ENCODE assay signal across 21 cellular contexts in genomic region chr17:14935139-14935538, GRCh38.
"Had no signal": no experiment of that assay in that cellular context is flagged by ENCODE, and none has a peak within 500 bp of the region (broad histone marks: within the 10 kb centered on the region; RNA-seq: fewer than 3 reads in every experiment).

No MANE protein-coding gene starts in this region.

- DNase-seq: MV-4-11, NCI-H1048, NCI-H1105, NCI-H1417, NCI-H1436 treated with DMSO at 0.1 percent for 48 hours, NCI-H1694, NCI-H187 treated with DMSO at 0.1 percent for 48 hours, NCI-H2029 treated with DMSO at 0.1 percent for 48 hours, NCI-H2171 treated with DMSO at 0.1 percent for 48 hours, NCI-H345, NCI-H446 treated with DMSO at 0.1 percent for 48 hours, NCI-H524, NCI-H526 treated with DMSO at 0.1 percent for 48 hours, NCI-H774, RPMI8226, SHP77, SK-N-SH, SW 1271 had no signal

- H3K9me3 ChIP-seq: SK-N-SH had no signal

- H3K9ac ChIP-seq: KMS-11, SK-N-SH had no signal

- H3K4me3 ChIP-seq: K562 had no signal

- H3K4me2 ChIP-seq: KMS-11, SK-N-SH had no signal

- FAIRE-seq: K562, RCC 7860 had no signal

- H3K27ac ChIP-seq: KMS-11 had no signal

- ATAC-seq: K562 had no signal
